Comparison of ENCODE assay signal across 8 cellular contexts in the genomic region with DNA sequence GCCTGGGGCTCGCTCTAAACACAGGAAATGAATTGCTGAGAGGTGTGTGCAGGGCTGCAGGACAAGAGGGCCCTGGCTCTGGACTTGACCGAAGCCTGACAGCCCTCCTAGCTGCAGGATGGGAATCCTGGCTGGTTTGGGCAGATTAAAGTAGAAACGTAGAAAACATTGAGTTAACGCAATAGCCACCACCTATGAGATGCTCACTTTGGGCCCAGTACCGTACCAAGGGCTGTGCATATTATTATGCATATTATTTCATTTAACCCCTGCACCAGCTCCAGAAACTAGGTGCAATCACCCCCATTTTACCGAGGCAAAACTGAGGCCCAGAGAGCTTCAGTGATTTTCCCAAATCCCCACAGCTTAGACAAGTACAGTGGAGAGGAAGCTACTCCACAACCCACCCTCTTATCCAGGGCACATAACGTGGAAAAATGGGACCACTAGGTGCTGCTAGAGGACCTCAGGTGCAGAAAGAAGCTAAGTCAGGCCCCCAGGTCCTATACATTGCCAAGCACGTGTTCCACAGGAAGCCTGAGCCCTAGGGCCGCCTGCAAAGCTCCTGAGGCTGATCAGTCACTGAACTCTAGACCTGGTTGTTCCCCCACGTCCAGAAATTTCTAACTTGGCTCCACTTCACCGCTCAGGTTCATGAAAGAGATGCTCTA.
DNase-seq lines count a peak whose midpoint lies in the region; ATAC-seq and TF ChIP-seq lines count a peak whose summit lies in the region.

No MANE protein-coding gene starts in this region.

- H3K27ac Mint-ChIP-seq in activated CD4-positive, alpha-beta T cell treated with anti-CD3 and anti-CD28 coated beads, Interleukin-2, amount 10 ng/mL, durations not matched to agents 24 days and 14 days, result no peak overlapping the region
- no peak overlapping the region for H3K27ac Mint-ChIP-seq in natural killer cell

- H3K4me3 ChIP-seq in LNCaP clone FGC (ENCODE audit: low read depth, low read length), result no peak overlapping the region
- H3K4me3 ChIP-seq in SU-DHL-6 (ENCODE audit: insufficient read depth, low read length, poor library complexity, severe bottlenecking), result no peak overlapping the region
- H3K4me3 ChIP-seq in upper lobe of right lung, result no peak overlapping the region

- H2AFZ ChIP-seq in SU-DHL-6 (ENCODE audit: low read depth, low read length, severe bottlenecking), result no peak overlapping the region

- H3K4me1 ChIP-seq in upper lobe of right lung, result no peaks in the 10 kb centered on the region

- H3K4me2 ChIP-seq in SU-DHL-6 (ENCODE audit: low read depth, low read length, poor library complexity, severe bottlenecking), result no peak overlapping the region

- H3K9me3 Mint-ChIP-seq in activated CD4-positive, alpha-beta T cell treated with anti-CD3 and anti-CD28 coated beads, Interleukin-2, amount 10 ng/mL, durations not matched to agents 24 days and 14 days, result no peaks in the 10 kb centered on the region
- H3K9me3 Mint-ChIP-seq in natural killer cell, result no peaks in the 10 kb centered on the region

- H3K36me3 ChIP-seq in SU-DHL-6 (ENCODE audit: low read length), result no peaks in the 10 kb centered on the region
- H3K36me3 ChIP-seq in upper lobe of right lung, result no peaks in the 10 kb centered on the region

- no peaks in the 10 kb centered on the region for H3K4me1 Mint-ChIP-seq in activated CD4-positive, alpha-beta T cell treated with anti-CD3 and anti-CD28 coated beads, Interleukin-2, amount 10 ng/mL, durations not matched to agents 24 days and 14 days
- no peaks in the 10 kb centered on the region for H3K4me1 Mint-ChIP-seq in natural killer cell

- H3K27me3 Mint-ChIP-seq in activated CD4-positive, alpha-beta T cell treated with anti-CD3 and anti-CD28 coated beads, Interleukin-2, amount 10 ng/mL, durations not matched to agents 24 days and 14 days, result peaks cover 5% of the 10 kb centered on the region
- peaks cover 0 to 21% of the 10 kb centered on the region in 2 donors for H3K27me3 Mint-ChIP-seq in natural killer cell (ENCODE audit: low read depth in 2 of 2)

- no peak for ATAC-seq in upper lobe of right lung
- no peak for ATAC-seq in natural killer cell

- TF ChIP-seq CTCF in LNCaP clone FGC (IDR thresholded peaks at IDR 0.05; ENCODE audit: control insufficient read depth, extremely low read depth, insufficient read depth), result peak; percentile 45
- TF ChIP-seq CTCF in SU-DHL-6 (IDR thresholded peaks at IDR 0.05; ENCODE audit: insufficient read depth, low read length, poor library complexity, severe bottlenecking), result peak; percentile 37
- TF ChIP-seq CTCF in upper lobe of right lung (IDR thresholded peaks at IDR 0.05), result no peak
- TF ChIP-seq CTCF in natural killer cell (IDR thresholded peaks at IDR 0.05), result no peak

- intact Hi-C loops in activated CD4-positive, alpha-beta T cell treated with anti-CD3 and anti-CD28 coated beads, Interleukin-2, amount 10 ng/mL, durations not matched to agents 24 days and 14 days (cut with micrococcal nuclease), result no loop called here
- intact Hi-C loops in upper lobe of right lung (cut with DNase I), result no loop called here
- intact Hi-C loops in natural killer cell (cut with micrococcal nuclease), result no loop called here

- no peaks in the 10 kb centered on the region for H4K20me1 ChIP-seq in SU-DHL-6 (ENCODE audit: low read depth, low read length)

- H3K4me3 Mint-ChIP-seq in activated CD4-positive, alpha-beta T cell treated with anti-CD3 and anti-CD28 coated beads, Interleukin-2, amount 10 ng/mL, durations not matched to agents 24 days and 14 days, result no peak overlapping the region
- H3K4me3 Mint-ChIP-seq in natural killer cell, result no peak overlapping the region

- H3K36me3 Mint-ChIP-seq in activated CD4-positive, alpha-beta T cell treated with anti-CD3 and anti-CD28 coated beads, Interleukin-2, amount 10 ng/mL, durations not matched to agents 24 days and 14 days (ENCODE audit: low read depth), result no peaks in the 10 kb centered on the region
- H3K36me3 Mint-ChIP-seq in natural killer cell, result no peaks in the 10 kb centered on the region

- no peaks in the 10 kb centered on the region for H3K9me2 ChIP-seq in SU-DHL-6 (replicated peaks; ENCODE audit: insufficient read depth, low read length)

- no peaks in the 10 kb centered on the region for H3F3A ChIP-seq in SU-DHL-6 (ENCODE audit: insufficient read depth)

- no peak overlapping the region for H3K9ac ChIP-seq in SU-DHL-6 (ENCODE audit: low read length)

- H3K79me2 ChIP-seq in SU-DHL-6 (ENCODE audit: insufficient read depth, low read length), result no peaks in the 10 kb centered on the region

- DNase-seq in activated CD4-positive, alpha-beta T cell treated with anti-CD3 and anti-CD28 coated beads, Interleukin-2, amount 10 ng/mL, durations not matched to agents 24 days and 14 days, result peak; percentile 58
- no peak for DNase-seq in activated CD4-positive, alpha-beta T cell treated with anti-CD3 and anti-CD28 coated beads for 1 hour
- DNase-seq in LNCaP clone FGC (ENCODE audit: low read depth) (peak; percentile 27), iPS-NIHi11 (ENCODE audit: low spot score) (peak; percentile 69), upper lobe of right lung (no peak), foreskin melanocyte (no peak), natural killer cell (no peak)

- no peaks in the 10 kb centered on the region for H3K9me3 ChIP-seq in SU-DHL-6 (ENCODE audit: insufficient read depth, low read length)
- no peaks in the 10 kb centered on the region for H3K9me3 ChIP-seq in upper lobe of right lung

- H3K27me3 ChIP-seq in SU-DHL-6 (ENCODE audit: low read length), result no peaks in the 10 kb centered on the region
- H3K27me3 ChIP-seq in upper lobe of right lung, result no peaks in the 10 kb centered on the region

- H3K27ac ChIP-seq in SU-DHL-6 (ENCODE audit: low read depth, low read length), result no peak overlapping the region
- no peak overlapping the region for H3K27ac ChIP-seq in upper lobe of right lung

Comparison
In these comparisons a context has a peak if more than half of its experiments do, and no peak if none do; other contexts are left out.
1. DNase-seq: peak in activated CD4-positive, alpha-beta T cell treated with anti-CD3 and anti-CD28 coated beads, Interleukin-2, amount 10 ng/mL, durations not matched to agents 24 days and 14 days (single experiment), LNCaP clone FGC (single experiment) and iPS-NIHi11 (single experiment); none in activated CD4-positive, alpha-beta T cell treated with anti-CD3 and anti-CD28 coated beads for 1 hour (single experiment), upper lobe of right lung (single experiment), foreskin melanocyte (single experiment) and natural killer cell (single experiment).
2. CTCF ChIP-seq: peak in LNCaP clone FGC (single experiment) and SU-DHL-6 (single experiment); none in upper lobe of right lung (single experiment) and natural killer cell (single experiment).